ENCODE assay signal across 34 cellular contexts in genomic region chr4:10924274-10924673, GRCh38.
"Had no signal": no experiment of that assay in that cellular context is flagged by ENCODE, and none has a peak within 500 bp of the region (broad histone marks: within the 10 kb centered on the region; RNA-seq: fewer than 3 reads in every experiment).

No MANE protein-coding gene starts in this region.

- H3K4me1 ChIP-seq: adrenal gland, body of pancreas, esophagus muscularis mucosa, foreskin keratinocyte, gastroesophageal sphincter, heart right ventricle had no signal

- H3K4me3 ChIP-seq: adrenal gland, body of pancreas, esophagus muscularis mucosa, gastroesophageal sphincter, heart right ventricle had no signal

- H3K36me3 ChIP-seq: adrenal gland, esophagus muscularis mucosa, gastroesophageal sphincter, heart right ventricle had no signal

- H3K4me3 Mint-ChIP-seq: activated CD4-positive, alpha-beta memory T cell treated with anti-CD3 and anti-CD28 coated beads for 36 hours; activated CD4-positive, alpha-beta T cell treated with anti-CD3 and anti-CD28 coated beads for 36 hours; activated CD4-positive, alpha-beta T cell treated with anti-CD3 and anti-CD28 coated beads, Interleukin-2, amount 10 ng/mL, durations not matched to agents 24 days and 14 days; activated CD8-positive, alpha-beta memory T cell treated with anti-CD3 and anti-CD28 coated beads, Interleukin-2, amount 10 ng/mL, durations not matched to agents 7 days and 5 days; activated CD8-positive, alpha-beta T cell treated with anti-CD3 and anti-CD28 coated beads, Interleukin-2, amount 10 ng/mL, durations not matched to agents 7 days and 5 days; activated naive CD4-positive, alpha-beta T cell treated with anti-CD3 and anti-CD28 coated beads for 36 hours; activated naive CD4-positive, alpha-beta T cell treated with anti-CD3 and anti-CD28 coated beads, Interleukin-2, amount 50 U/mL, for 24 hours; activated naive CD8-positive, alpha-beta T cell treated with anti-CD3 and anti-CD28 coated beads for 36 hours; activated naive CD8-positive, alpha-beta T cell treated with anti-CD3 and anti-CD28 coated beads, Interleukin-2, amount 50 U/mL, for 24 hours; activated T-helper 1 cell treated with anti-CD3 and anti-CD28 coated beads, Interleukin-12 subunit alpha, Interleukin-12 subunit beta, Interleukin-2, Interleukin-4 antibody, amounts not matched to agents 30 ng/mL and 10 ng/mL and 1 ng/mL, durations not matched to agents 14 hours and 24 hours and 36 hours; effector memory CD8-positive, alpha-beta T cell; T-helper 17 cell; T-helper 2 cell treated with Interferon-gamma antibody and Interleukin-4, amounts not matched to agents 5 μg/mL and 100 μg/mL, for 36 hours had no signal

- H3K4me1 Mint-ChIP-seq: activated CD4-positive, alpha-beta T cell treated with anti-CD3 and anti-CD28 coated beads for 36 hours; activated CD4-positive, alpha-beta T cell treated with anti-CD3 and anti-CD28 coated beads, Interleukin-2, amount 10 ng/mL, durations not matched to agents 24 days and 14 days; activated CD8-positive, alpha-beta memory T cell treated with anti-CD3 and anti-CD28 coated beads, Interleukin-2, amount 10 ng/mL, durations not matched to agents 7 days and 5 days; activated naive CD4-positive, alpha-beta T cell treated with anti-CD3 and anti-CD28 coated beads, Interleukin-2, amount 50 U/mL, for 24 hours; activated naive CD8-positive, alpha-beta T cell treated with anti-CD3 and anti-CD28 coated beads for 36 hours; activated naive CD8-positive, alpha-beta T cell treated with anti-CD3 and anti-CD28 coated beads, Interleukin-2, amount 50 U/mL, for 24 hours had no signal

- H3K27ac ChIP-seq: adrenal gland, body of pancreas, esophagus muscularis mucosa, foreskin keratinocyte, gastroesophageal sphincter, heart right ventricle had no signal

- ATAC-seq: activated CD4-positive, alpha-beta T cell treated with anti-CD3 and anti-CD28 coated beads for 36 hours; activated CD8-positive, alpha-beta memory T cell treated with anti-CD3 and anti-CD28 coated beads, Interleukin-2, amount 10 ng/mL, durations not matched to agents 7 days and 5 days; activated CD8-positive, alpha-beta T cell treated with anti-CD3 and anti-CD28 coated beads, Interleukin-2, amount 10 ng/mL, durations not matched to agents 7 days and 5 days; activated naive CD8-positive, alpha-beta T cell treated with anti-CD3 and anti-CD28 coated beads, Interleukin-2, amount 50 U/mL, for 24 hours; body of pancreas; effector memory CD8-positive, alpha-beta T cell; foreskin keratinocyte; gastroesophageal sphincter; heart right ventricle; T-helper 17 cell had no signal

- H3K27me3 ChIP-seq: adrenal gland, body of pancreas, esophagus muscularis mucosa, foreskin keratinocyte, gastroesophageal sphincter, heart right ventricle had no signal

- H3K36me3 Mint-ChIP-seq: activated CD4-positive, alpha-beta memory T cell treated with anti-CD3 and anti-CD28 coated beads for 36 hours; activated CD8-positive, alpha-beta memory T cell treated with anti-CD3 and anti-CD28 coated beads, Interleukin-2, amount 10 ng/mL, durations not matched to agents 7 days and 5 days; activated naive CD4-positive, alpha-beta T cell treated with anti-CD3 and anti-CD28 coated beads, Interleukin-2, amount 50 U/mL, for 24 hours; activated naive CD8-positive, alpha-beta T cell treated with anti-CD3 and anti-CD28 coated beads for 36 hours had no signal

- H3K9me3 Mint-ChIP-seq: activated CD4-positive, alpha-beta memory T cell treated with anti-CD3 and anti-CD28 coated beads for 36 hours; activated CD4-positive, alpha-beta T cell treated with anti-CD3 and anti-CD28 coated beads, Interleukin-2, amount 10 ng/mL, durations not matched to agents 24 days and 14 days; activated naive CD4-positive, alpha-beta T cell treated with anti-CD3 and anti-CD28 coated beads for 36 hours; activated naive CD4-positive, alpha-beta T cell treated with anti-CD3 and anti-CD28 coated beads, Interleukin-2, amount 50 U/mL, for 24 hours; activated naive CD8-positive, alpha-beta T cell treated with anti-CD3 and anti-CD28 coated beads for 36 hours; activated T-helper 1 cell treated with anti-CD3 and anti-CD28 coated beads, Interleukin-12 subunit alpha, Interleukin-12 subunit beta, Interleukin-2, Interleukin-4 antibody, amounts not matched to agents 30 ng/mL and 10 ng/mL and 1 ng/mL, durations not matched to agents 14 hours and 24 hours and 36 hours; T-helper 2 cell treated with Interferon-gamma antibody and Interleukin-4, amounts not matched to agents 5 μg/mL and 100 μg/mL, for 36 hours had no signal

- H3K27ac Mint-ChIP-seq: activated CD4-positive, alpha-beta memory T cell treated with anti-CD3 and anti-CD28 coated beads for 36 hours; activated CD4-positive, alpha-beta T cell treated with anti-CD3 and anti-CD28 coated beads for 36 hours; activated CD4-positive, alpha-beta T cell treated with anti-CD3 and anti-CD28 coated beads, Interleukin-2, amount 10 ng/mL, durations not matched to agents 24 days and 14 days; activated CD8-positive, alpha-beta memory T cell treated with anti-CD3 and anti-CD28 coated beads, Interleukin-2, amount 10 ng/mL, durations not matched to agents 7 days and 5 days; activated CD8-positive, alpha-beta T cell treated with anti-CD3 and anti-CD28 coated beads, Interleukin-2, amount 10 ng/mL, durations not matched to agents 7 days and 5 days; activated naive CD4-positive, alpha-beta T cell treated with anti-CD3 and anti-CD28 coated beads for 36 hours; activated naive CD4-positive, alpha-beta T cell treated with anti-CD3 and anti-CD28 coated beads, Interleukin-2, amount 50 U/mL, for 24 hours; activated naive CD8-positive, alpha-beta T cell treated with anti-CD3 and anti-CD28 coated beads for 36 hours; activated naive CD8-positive, alpha-beta T cell treated with anti-CD3 and anti-CD28 coated beads, Interleukin-2, amount 50 U/mL, for 24 hours; activated T-helper 1 cell treated with anti-CD3 and anti-CD28 coated beads, Interleukin-12 subunit alpha, Interleukin-12 subunit beta, Interleukin-2, Interleukin-4 antibody, amounts not matched to agents 30 ng/mL and 10 ng/mL and 1 ng/mL, durations not matched to agents 14 hours and 24 hours and 36 hours; activated T-helper 2 cell treated with anti-CD3 and anti-CD28 coated beads, Interferon-gamma antibody, Interleukin-2, Interleukin-4, amounts not matched to agents 10 μg/mL and 5 μg/mL and 100 μg/mL, durations not matched to agents 14 hours and 24 hours and 36 hours; effector memory CD8-positive, alpha-beta T cell; T-helper 17 cell; T-helper 2 cell treated with Interferon-gamma antibody and Interleukin-4, amounts not matched to agents 5 μg/mL and 100 μg/mL, for 36 hours had no signal

- H3K27me3 Mint-ChIP-seq: activated CD4-positive, alpha-beta memory T cell treated with anti-CD3 and anti-CD28 coated beads for 36 hours; activated CD4-positive, alpha-beta T cell treated with anti-CD3 and anti-CD28 coated beads for 36 hours; activated CD8-positive, alpha-beta memory T cell treated with anti-CD3 and anti-CD28 coated beads, Interleukin-2, amount 10 ng/mL, durations not matched to agents 7 days and 5 days; activated naive CD4-positive, alpha-beta T cell treated with anti-CD3 and anti-CD28 coated beads, Interleukin-2, amount 50 U/mL, for 24 hours; activated naive CD8-positive, alpha-beta T cell treated with anti-CD3 and anti-CD28 coated beads for 36 hours; effector memory CD8-positive, alpha-beta T cell; T-helper 17 cell had no signal

- H3K9me3 ChIP-seq: adrenal gland, esophagus muscularis mucosa, gastroesophageal sphincter, heart right ventricle had no signal

- DNase-seq: activated CD4-positive, alpha-beta memory T cell treated with anti-CD3 and anti-CD28 coated beads for 36 hours; activated CD4-positive, alpha-beta T cell treated with anti-CD3 and anti-CD28 coated beads for 36 hours; activated CD4-positive, alpha-beta T cell treated with anti-CD3 and anti-CD28 coated beads, Interleukin-2, amount 10 ng/mL, durations not matched to agents 24 days and 14 days; activated CD4-positive, CD25-positive, alpha-beta regulatory T cell; activated CD4-positive, CD25-positive, alpha-beta regulatory T cell treated with anti-CD3 and anti-CD28 coated beads, Interleukin-2, amount 50 U/mL, for 72 hours; activated CD8-positive, alpha-beta memory T cell treated with anti-CD3 and anti-CD28 coated beads, Interleukin-2, amount 10 ng/mL, durations not matched to agents 7 days and 5 days; activated CD8-positive, alpha-beta memory T cell treated with anti-CD3 and anti-CD28 coated beads, Interleukin-2, amount 50 U/mL, for 4 hours; activated CD8-positive, alpha-beta T cell treated with anti-CD3 and anti-CD28 coated beads, Interleukin-2, amount 10 ng/mL, durations not matched to agents 7 days and 5 days; activated effector memory CD4-positive, alpha-beta T cell treated with anti-CD3 and anti-CD28 coated beads, Interleukin-2, amount 50 U/mL, for 16 hours; activated naive CD4-positive, alpha-beta T cell treated with anti-CD3 and anti-CD28 coated beads for 36 hours; activated naive CD8-positive, alpha-beta T cell treated with anti-CD3 and anti-CD28 coated beads for 36 hours; activated naive CD8-positive, alpha-beta T cell treated with anti-CD3 and anti-CD28 coated beads, Interleukin-2, amount 50 U/mL, for 24 hours; activated T-cell treated with anti-CD3 and anti-CD28 coated beads, Interleukin-2, amount 50 U/mL, for 1 hour; activated T-cell treated with anti-CD3 and anti-CD28 coated beads, Interleukin-2, amount 50 U/mL, for 48 hours; adrenal gland; amygdala; aorta; body of pancreas; caudate nucleus; cortex of kidney; dermis blood vessel endothelial cell; effector CD4-positive, alpha-beta T cell; effector memory CD8-positive, alpha-beta T cell; erythroblast; foreskin keratinocyte; heart right ventricle; T-helper 17 cell; T1000 had no signal
